In the genomic region with DNA sequence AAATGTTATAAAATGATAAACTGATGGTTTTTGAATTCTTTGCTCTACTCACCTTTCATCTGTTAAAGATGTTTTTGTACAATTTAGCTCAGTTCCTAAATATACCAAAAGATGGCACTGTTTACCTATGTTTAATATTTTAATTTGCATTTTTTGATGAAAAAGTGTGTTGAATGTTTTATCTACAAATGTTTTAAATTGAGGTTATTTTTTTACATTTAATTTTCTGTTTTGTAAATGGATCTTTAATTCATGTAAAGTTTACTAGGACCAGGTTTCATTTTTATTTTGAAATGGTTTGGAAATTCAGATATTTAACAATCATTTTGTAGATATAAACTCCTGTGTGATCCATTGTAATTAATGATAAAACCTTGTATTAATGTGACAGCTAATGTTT, we compare ENCODE assay signal across 8 cellular contexts. TPM values are rescaled to one million over a fixed set of nuclear protein-coding genes. Genes with fewer than 3 reads are reported as not detected.
DNase-seq lines count a peak whose midpoint lies in the region; ATAC-seq and TF ChIP-seq lines count a peak whose summit lies in the region.

No MANE protein-coding gene starts in this region.

- H4K20me1 ChIP-seq in KMS-11 (ENCODE audit: insufficient read depth), result no peaks in the 10 kb centered on the region

- H3K79me2 ChIP-seq in KMS-11 (ENCODE audit: insufficient read depth, low read depth), result no peaks in the 10 kb centered on the region

- H3K4me3 ChIP-seq in KMS-11 (IDR thresholded peaks at IDR 0.05; ENCODE audit: insufficient read depth, low read depth, low read length), result no peak overlapping the region
- no peak overlapping the region for H3K4me3 ChIP-seq in adipocyte (ENCODE audit: low read length)
- H3K4me3 ChIP-seq in liver (ENCODE audit: low read depth in 1 of 3, low read length in 3 of 3), result no peak overlapping the region

- ATAC-seq in HG03175 (IDR thresholded peaks at IDR 0.05; ENCODE audit: unreplicated experiment), result no peak

- no peak overlapping the region for H3K27ac ChIP-seq in KMS-11
- no peak overlapping the region for H3K27ac ChIP-seq in liver (ENCODE audit: low read depth in 1 of 2, low read length in 2 of 2)

- DNase-seq in DMS114 treated with DMSO at 0.1 percent for 48 hours (lab: John Stamatoyannopoulos, UW; ENCODE audit: unreplicated experiment), result peak; percentile 22
- DNase-seq in adipocyte (ENCODE audit: low read depth), result peak; percentile 62
- DNase-seq in DMS153 (lab: John Stamatoyannopoulos, UW), result no peak
- no peak for DNase-seq in SKM-1 treated with dmso at 0.1 percent for 144 hours (lab: John Stamatoyannopoulos, UW; ENCODE audit: unreplicated experiment)
- DNase-seq in NK-92 treated with Interleukin-12 subunit alpha and Interleukin-12 subunit beta, amount 100 ng/mL, for 24 hours (lab: John Stamatoyannopoulos, UW), result no peak

- H3K4me1 ChIP-seq in KMS-11 (ENCODE audit: low read depth, poor library complexity, severe bottlenecking), result peaks cover 11% of the 10 kb centered on the region
- peaks cover 12% of the 10 kb centered on the region for H3K4me1 ChIP-seq in adipocyte (ENCODE audit: control insufficient read depth, insufficient read depth, low read length)
- peaks cover 0 to 5% (median 0%) of the 10 kb centered on the region in 4 donors for H3K4me1 ChIP-seq in liver (ENCODE audit: control insufficient read depth in 4 of 4, insufficient read depth in 4 of 4, low read length in 3 of 4)

- no peak overlapping the region for H2AFZ ChIP-seq in KMS-11 (ENCODE audit: low read depth)

- H3K36me3 ChIP-seq in KMS-11 (ENCODE audit: insufficient read depth), result no peaks in the 10 kb centered on the region
- no peaks in the 10 kb centered on the region for H3K36me3 ChIP-seq in adipocyte (ENCODE audit: control insufficient read depth, insufficient read depth, low read length, severe bottlenecking)
- H3K36me3 ChIP-seq in liver (ENCODE audit: control insufficient read depth in 4 of 4, insufficient read depth in 3 of 4, low read depth in 1 of 4, low read length in 3 of 4), result no peaks in the 10 kb centered on the region

- no peak overlapping the region for H3K4me2 ChIP-seq in KMS-11

- no peaks in the 10 kb centered on the region for H3K9me3 ChIP-seq in adipocyte (ENCODE audit: control insufficient read depth, low read length)
- H3K9me3 ChIP-seq in liver (ENCODE audit: control insufficient read depth in 4 of 4, low read length in 3 of 4), result no peaks in the 10 kb centered on the region

- H3K27me3 ChIP-seq in KMS-11 (ENCODE audit: insufficient read depth, low read depth) (no peaks in the 10 kb centered on the region), adipocyte (replicated peaks; ENCODE audit: control insufficient read depth, insufficient read depth, low read length) (no peaks in the 10 kb centered on the region), liver (ENCODE audit: control insufficient read depth in 4 of 4, insufficient read depth in 4 of 4, low read length in 3 of 4) (no peaks in the 10 kb centered on the region)

- H3K9ac ChIP-seq in KMS-11 (no peak overlapping the region), adipocyte (ENCODE audit: low read length) (no peak overlapping the region), liver (ENCODE audit: low read depth in 1 of 2, low read length in 2 of 2) (no peak overlapping the region)

- peak; percentile 78 to 79 for TF ChIP-seq RAD21 in liver (IDR thresholded peaks at IDR 0.05)

- TF ChIP-seq CTCF in KMS-11 (conservative IDR thresholded peaks at IDR 0.05; ENCODE audit: low read depth, low read length) (peak; percentile 67), liver (IDR thresholded peaks at IDR 0.05; ENCODE audit: low read depth, low read length, missing input control) (peak; percentile 56)

TF ChIP-seq in liver, 16 proteins besides CTCF, POLR2A, EP300 and RAD21:
- TF ChIP-seq JUND (IDR thresholded peaks at IDR 0.05) (no peak), HNF4G (IDR thresholded peaks at IDR 0.05) (no peak), GABPA (IDR thresholded peaks at IDR 0.05 in 1 of 2, conservative IDR thresholded peaks at IDR 0.05 in 1 of 2) (no peak), RXRA (IDR thresholded peaks at IDR 0.05) (no peak), TAF1 (conservative IDR thresholded peaks at IDR 0.05) (no peak), YY1 (IDR thresholded peaks at IDR 0.05) (no peak), FOXA1 (IDR thresholded peaks at IDR 0.05) (no peak), SP1 (IDR thresholded peaks at IDR 0.05) (no peak), EGR1 (IDR thresholded peaks at IDR 0.05; ENCODE audit: low read depth in 2 of 2) (no peak), HNF4A (conservative IDR thresholded peaks at IDR 0.05) (no peak), NR2F2 (IDR thresholded peaks at IDR 0.05) (no peak), FOXA2 (IDR thresholded peaks at IDR 0.05) (no peak)
- TF ChIP-seq, protein P1, sequence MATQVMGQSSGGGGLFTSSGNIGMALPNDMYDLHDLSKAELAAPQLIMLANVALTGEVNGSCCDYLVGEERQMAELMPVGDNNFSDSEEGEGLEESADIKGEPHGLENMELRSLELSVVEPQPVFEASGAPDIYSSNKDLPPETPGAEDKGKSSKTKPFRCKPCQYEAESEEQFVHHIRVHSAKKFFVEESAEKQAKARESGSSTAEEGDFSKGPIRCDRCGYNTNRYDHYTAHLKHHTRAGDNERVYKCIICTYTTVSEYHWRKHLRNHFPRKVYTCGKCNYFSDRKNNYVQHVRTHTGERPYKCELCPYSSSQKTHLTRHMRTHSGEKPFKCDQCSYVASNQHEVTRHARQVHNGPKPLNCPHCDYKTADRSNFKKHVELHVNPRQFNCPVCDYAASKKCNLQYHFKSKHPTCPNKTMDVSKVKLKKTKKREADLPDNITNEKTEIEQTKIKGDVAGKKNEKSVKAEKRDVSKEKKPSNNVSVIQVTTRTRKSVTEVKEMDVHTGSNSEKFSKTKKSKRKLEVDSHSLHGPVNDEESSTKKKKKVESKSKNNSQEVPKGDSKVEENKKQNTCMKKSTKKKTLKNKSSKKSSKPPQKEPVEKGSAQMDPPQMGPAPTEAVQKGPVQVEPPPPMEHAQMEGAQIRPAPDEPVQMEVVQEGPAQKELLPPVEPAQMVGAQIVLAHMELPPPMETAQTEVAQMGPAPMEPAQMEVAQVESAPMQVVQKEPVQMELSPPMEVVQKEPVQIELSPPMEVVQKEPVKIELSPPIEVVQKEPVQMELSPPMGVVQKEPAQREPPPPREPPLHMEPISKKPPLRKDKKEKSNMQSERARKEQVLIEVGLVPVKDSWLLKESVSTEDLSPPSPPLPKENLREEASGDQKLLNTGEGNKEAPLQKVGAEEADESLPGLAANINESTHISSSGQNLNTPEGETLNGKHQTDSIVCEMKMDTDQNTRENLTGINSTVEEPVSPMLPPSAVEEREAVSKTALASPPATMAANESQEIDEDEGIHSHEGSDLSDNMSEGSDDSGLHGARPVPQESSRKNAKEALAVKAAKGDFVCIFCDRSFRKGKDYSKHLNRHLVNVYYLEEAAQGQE (IDR thresholded peaks at IDR 0.05), result no peak
- TF ChIP-seq, protein P2, sequence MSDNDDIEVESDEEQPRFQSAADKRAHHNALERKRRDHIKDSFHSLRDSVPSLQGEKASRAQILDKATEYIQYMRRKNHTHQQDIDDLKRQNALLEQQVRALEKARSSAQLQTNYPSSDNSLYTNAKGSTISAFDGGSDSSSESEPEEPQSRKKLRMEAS (IDR thresholded peaks at IDR 0.05), result no peak
- TF ChIP-seq, protein P3, sequence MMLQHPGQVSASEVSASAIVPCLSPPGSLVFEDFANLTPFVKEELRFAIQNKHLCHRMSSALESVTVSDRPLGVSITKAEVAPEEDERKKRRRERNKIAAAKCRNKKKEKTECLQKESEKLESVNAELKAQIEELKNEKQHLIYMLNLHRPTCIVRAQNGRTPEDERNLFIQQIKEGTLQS (IDR thresholded peaks at IDR 0.05), result no peak
- TF ChIP-seq, protein P4, sequence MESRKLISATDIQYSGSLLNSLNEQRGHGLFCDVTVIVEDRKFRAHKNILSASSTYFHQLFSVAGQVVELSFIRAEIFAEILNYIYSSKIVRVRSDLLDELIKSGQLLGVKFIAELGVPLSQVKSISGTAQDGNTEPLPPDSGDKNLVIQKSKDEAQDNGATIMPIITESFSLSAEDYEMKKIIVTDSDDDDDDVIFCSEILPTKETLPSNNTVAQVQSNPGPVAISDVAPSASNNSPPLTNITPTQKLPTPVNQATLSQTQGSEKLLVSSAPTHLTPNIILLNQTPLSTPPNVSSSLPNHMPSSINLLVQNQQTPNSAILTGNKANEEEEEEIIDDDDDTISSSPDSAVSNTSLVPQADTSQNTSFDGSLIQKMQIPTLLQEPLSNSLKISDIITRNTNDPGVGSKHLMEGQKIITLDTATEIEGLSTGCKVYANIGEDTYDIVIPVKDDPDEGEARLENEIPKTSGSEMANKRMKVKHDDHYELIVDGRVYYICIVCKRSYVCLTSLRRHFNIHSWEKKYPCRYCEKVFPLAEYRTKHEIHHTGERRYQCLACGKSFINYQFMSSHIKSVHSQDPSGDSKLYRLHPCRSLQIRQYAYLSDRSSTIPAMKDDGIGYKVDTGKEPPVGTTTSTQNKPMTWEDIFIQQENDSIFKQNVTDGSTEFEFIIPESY (IDR thresholded peaks at IDR 0.05), result no peak

RNA-seq across cellular contexts. Expression of a gene that starts 30.0 kb away (rescaled TPM):
- total RNA-seq in liver, result 10 to 100 TPM in 1 of 2 donors, 1 to 10 TPM in 1; 9.8 to 12.9 TPM
- 1 to 10 TPM; 2.0 to 3.5 TPM for polyA plus RNA-seq in liver

Comparison
In these comparisons a context has a peak if more than half of its experiments do, and no peak if none do; other contexts are left out.
1. DNase-seq: peak in DMS114 treated with DMSO at 0.1 percent for 48 hours (single experiment) and adipocyte (single experiment); none in DMS153 (single experiment), SKM-1 treated with dmso at 0.1 percent for 144 hours (single experiment) and NK-92 treated with Interleukin-12 subunit alpha and Interleukin-12 subunit beta, amount 100 ng/mL, for 24 hours (single experiment).